Comparison of ENCODE assay signal across 21 cellular contexts in genomic region chr11:47051217-47051616, GRCh38.
DNase-seq lines count a peak whose midpoint lies in the region; ATAC-seq and TF ChIP-seq lines count a peak whose summit lies in the region.
"Had no signal": no experiment of that assay in that cellular context is flagged by ENCODE, and none has a peak within 500 bp of the region (broad histone marks: within the 10 kb centered on the region; RNA-seq: fewer than 3 reads in every experiment).

No MANE protein-coding gene starts in this region.

- ATAC-seq in GM18867 (IDR thresholded peaks at IDR 0.05; ENCODE audit: unreplicated experiment): no peak
- ATAC-seq: body of pancreas; GM23338; stimulated activated naive CD8-positive, alpha-beta T cell treated with anti-CD3 and anti-CD28 coated beads, Interleukin-15, amount 100 ng/mL, for 72 hours had no signal

- WGBS in adrenal gland, 4 donors: 59 to 74% (median 64%) methylated on average over 1 of the region's 1 CpG

- H3K36me3 ChIP-seq in right atrium auricular region: no peaks in the 10 kb centered on the region
- H3K36me3 ChIP-seq in uterus: no peaks in the 10 kb centered on the region
- H3K36me3 ChIP-seq in adrenal gland (replicated peaks in 1 of 2): no peaks in the 10 kb centered on the region
- H3K36me3 ChIP-seq: SJSA1, upper lobe of left lung had no signal

- H3K27ac ChIP-seq in right atrium auricular region (peak overlapping the region; percentile 12 to 30), uterus (peak overlapping the region; percentile 15 to 32), adrenal gland (no peak overlapping the region)
- H3K27ac ChIP-seq: body of pancreas, SJSA1, upper lobe of left lung had no signal

- H3K4me1 ChIP-seq in right atrium auricular region: no peaks in the 10 kb centered on the region
- no peaks in the 10 kb centered on the region for H3K4me1 ChIP-seq in uterus
- peaks cover 0 to 3% of the 10 kb centered on the region in 2 donors for H3K4me1 ChIP-seq in adrenal gland (replicated peaks in 1 of 2)
- H3K4me1 ChIP-seq: body of pancreas, upper lobe of left lung had no signal

- H3K9me3 ChIP-seq in right atrium auricular region (no peaks in the 10 kb centered on the region), uterus (no peaks in the 10 kb centered on the region), adrenal gland (replicated peaks in 1 of 3) (no peaks in the 10 kb centered on the region)
- H3K9me3 ChIP-seq: body of pancreas, SJSA1, upper lobe of left lung had no signal

- TF ChIP-seq POLR2A in uterus (IDR thresholded peaks at IDR 0.05) (no peak), adrenal gland (IDR thresholded peaks at IDR 0.05) (no peak)

- no peak for TF ChIP-seq CTCF in right atrium auricular region (IDR thresholded peaks at IDR 0.05)
- no peak for TF ChIP-seq CTCF in uterus (IDR thresholded peaks at IDR 0.05)
- TF ChIP-seq CTCF in adrenal gland (IDR thresholded peaks at IDR 0.05): no peak

- intact Hi-C loops in uterus (cut with DNase I; ENCODE audit: low total_unique reads): no loop called here
- intact Hi-C loops in adrenal gland (cut with DNase I): no loop called here

- no peak overlapping the region for H3K4me3 ChIP-seq in right atrium auricular region
- H3K4me3 ChIP-seq in uterus: no peak overlapping the region
- H3K4me3 ChIP-seq in adrenal gland: no peak overlapping the region
- H3K4me3 ChIP-seq: body of pancreas, GM23338, SJSA1, upper lobe of left lung had no signal

- DNase-seq in M059J (ENCODE audit: low read depth) (peak; percentile 58), dermis blood vessel endothelial cell (peak; percentile 21), right atrium auricular region (ENCODE audit: low spot score) (no peak), uterus (peak in 1 of 2 donors; percentile 21), DMS153 treated with DMSO at 0.1 percent for 48 hours (lab: John Stamatoyannopoulos, UW; ENCODE audit: unreplicated experiment) (no peak), adrenal gland (no peak)
- DNase-seq: activated CD4-positive, alpha-beta T cell treated with anti-CD3 and anti-CD28 coated beads, Interleukin-2, amount 50 U/mL, for 48 hours; activated naive CD4-positive, alpha-beta T cell treated with Interleukin-2 at 50 U/mL for 16 hours; activated T-cell treated with anti-CD3 and anti-CD28 coated beads for 4 hours; body of pancreas; COR-L47; Kasumi-1; NCI-H1417 treated with DMSO at 0.1 percent for 48 hours; occipital lobe; OCI-M1; stimulated activated CD4-positive, alpha-beta T cell treated with anti-CD3 and anti-CD28 coated beads, Interleukin-2, amount 100 ng/mL, for 48 hours; stimulated activated naive CD8-positive, alpha-beta T cell treated with anti-CD3 and anti-CD28 coated beads, Interleukin-15, amount 100 ng/mL, for 72 hours; upper lobe of left lung had no signal

- H3K27me3 ChIP-seq in right atrium auricular region: no peaks in the 10 kb centered on the region
- H3K27me3 ChIP-seq in uterus: no peaks in the 10 kb centered on the region
- no peaks in the 10 kb centered on the region for H3K27me3 ChIP-seq in adrenal gland
- H3K27me3 ChIP-seq: body of pancreas, SJSA1, upper lobe of left lung had no signal

Comparison
In these comparisons a context has a peak if more than half of its experiments do, and no peak if none do; other contexts are left out.
1. DNase-seq: peak in M059J (single experiment) and dermis blood vessel endothelial cell (single experiment); none in right atrium auricular region (single experiment), DMS153 treated with DMSO at 0.1 percent for 48 hours (single experiment) and adrenal gland (0 of 7).
2. H3K27ac ChIP-seq: peak in right atrium auricular region (2 of 2) and uterus (2 of 2); none in adrenal gland (0 of 5).